In genomic region chr4:101349346-101350064, GRCh38 we compare ENCODE assay signal across 9 cellular contexts. TPM values are rescaled to one million over a fixed set of nuclear protein-coding genes. Genes with fewer than 3 reads are reported as not detected.
DNase-seq lines count a peak whose midpoint lies in the region; ATAC-seq and TF ChIP-seq lines count a peak whose summit lies in the region.
"Had no signal": no experiment of that assay in that cellular context is flagged by ENCODE, and none has a peak within 500 bp of the region (broad histone marks: within the 10 kb centered on the region; RNA-seq: fewer than 3 reads in every experiment).

No MANE protein-coding gene starts in this region.

- H3K36me3 Mint-ChIP-seq in progenitor cell of endocrine pancreas (ENCODE audit: insufficient read depth), result no peaks in the 10 kb centered on the region

- WGBS in esophagus squamous epithelium, 2 donors, result 32 to 35% methylated on average over 4 of the region's 4 CpGs

- H3K27ac Mint-ChIP-seq in progenitor cell of endocrine pancreas, result no peak overlapping the region

- no peak for TF ChIP-seq POLR2A in esophagus squamous epithelium (IDR thresholded peaks at IDR 0.05)

- peak overlapping the region; percentile 3 to 99 (median 78) for H3K27ac ChIP-seq in esophagus squamous epithelium

- ATAC-seq in HG03378 (IDR thresholded peaks at IDR 0.05; ENCODE audit: unreplicated experiment) (no peak), GM21723 (IDR thresholded peaks at IDR 0.05; ENCODE audit: unreplicated experiment) (no peak)

- no peaks in the 10 kb centered on the region for H3K27me3 ChIP-seq in esophagus squamous epithelium
- H3K27me3 ChIP-seq: dorsolateral prefrontal cortex had no signal

- H3K4me1 ChIP-seq in esophagus squamous epithelium, result peaks cover 13 to 38% (median 19%) of the 10 kb centered on the region in 3 donors

- peak; percentile 42 for DNase-seq in D341Med (ENCODE audit: low spot score)
- DNase-seq in NCI-H2171 treated with DMSO at 0.1 percent for 48 hours (lab: John Stamatoyannopoulos, UW), result peak; percentile 39
- no peak for DNase-seq in esophagus squamous epithelium (lab: John Stamatoyannopoulos, UW)
- DNase-seq in progenitor cell of endocrine pancreas (ENCODE audit: low spot score, unreplicated experiment), result no peak
- DNase-seq in NOMO-1 treated with DMSO at 0.1 percent for 48 hours (lab: John Stamatoyannopoulos, UW; ENCODE audit: unreplicated experiment), result no peak
- no peak for DNase-seq in UCSD-AML1 (lab: John Stamatoyannopoulos, UW; ENCODE audit: unreplicated experiment)

- intact Hi-C loops in esophagus squamous epithelium (cut with DNase I), result loop anchor here (10.0 kb wide), 1 partner anchor 165 kb away; no protein-coding TSS in a partner anchor

- H3K9me3 ChIP-seq in esophagus squamous epithelium, result no peaks in the 10 kb centered on the region

- TF ChIP-seq CTCF in esophagus squamous epithelium (IDR thresholded peaks at IDR 0.05), result no peak
- TF ChIP-seq CTCF in progenitor cell of endocrine pancreas (IDR thresholded peaks at IDR 0.05; ENCODE audit: unreplicated experiment), result no peak

- no peaks in the 10 kb centered on the region for H3K9me3 Mint-ChIP-seq in progenitor cell of endocrine pancreas (ENCODE audit: low read depth)

- peaks cover 6% of the 10 kb centered on the region for H3K27me3 Mint-ChIP-seq in progenitor cell of endocrine pancreas

- no peaks in the 10 kb centered on the region for H3K36me3 ChIP-seq in esophagus squamous epithelium

- peak overlapping the region in 1 of 4 donors; percentile 1 for H3K4me3 ChIP-seq in esophagus squamous epithelium

- peak overlapping the region; percentile 95 for H3K4me3 Mint-ChIP-seq in progenitor cell of endocrine pancreas (ENCODE audit: low read depth)

- H3K4me1 Mint-ChIP-seq in progenitor cell of endocrine pancreas (ENCODE audit: low read depth), result peaks cover 14% of the 10 kb centered on the region

RNA-seq across cellular contexts. Expression of gene PPP3CA, which starts 2.2 kb away (rescaled TPM):
- total RNA-seq in esophagus squamous epithelium (10 to 100 TPM; 13.3 to 25.7 (median 17.5) TPM), progenitor cell of endocrine pancreas (22.5 and 27.4 TPM in 2 replicates)

Comparison
In these comparisons a context has a peak if more than half of its experiments do, and no peak if none do; other contexts are left out.
1. DNase-seq: peak in D341Med (single experiment) and NCI-H2171 treated with DMSO at 0.1 percent for 48 hours (single experiment); none in esophagus squamous epithelium (single experiment), progenitor cell of endocrine pancreas (single experiment), NOMO-1 treated with DMSO at 0.1 percent for 48 hours (single experiment) and UCSD-AML1 (single experiment).